10 cellular contexts compared by ENCODE assay signal in genomic region chr14:55297611-55298323, GRCh38. TPM values are rescaled to one million over a fixed set of nuclear protein-coding genes. Genes with fewer than 3 reads are reported as not detected.
DNase-seq lines count a peak whose midpoint lies in the region.
"Had no signal": no experiment of that assay in that cellular context is flagged by ENCODE, and none has a peak within 500 bp of the region (broad histone marks: within the 10 kb centered on the region; RNA-seq: fewer than 3 reads in every experiment).

No MANE protein-coding gene starts in this region.

- no peak overlapping the region for H3K27ac Mint-ChIP-seq in activated naive CD8-positive, alpha-beta T cell treated with anti-CD3 and anti-CD28 coated beads for 36 hours

- H3K9me3 Mint-ChIP-seq in activated naive CD8-positive, alpha-beta T cell treated with anti-CD3 and anti-CD28 coated beads for 36 hours: peaks cover 1% of the 10 kb centered on the region
- H3K9me3 Mint-ChIP-seq: T-cell had no signal

- no peaks in the 10 kb centered on the region for H3K27me3 Mint-ChIP-seq in activated naive CD8-positive, alpha-beta T cell treated with anti-CD3 and anti-CD28 coated beads for 36 hours
- H3K27me3 Mint-ChIP-seq: T-cell had no signal

- H3K4me1 Mint-ChIP-seq in activated naive CD8-positive, alpha-beta T cell treated with anti-CD3 and anti-CD28 coated beads for 36 hours: peaks cover 46% of the 10 kb centered on the region

- no peak overlapping the region for H3K4me3 Mint-ChIP-seq in activated naive CD8-positive, alpha-beta T cell treated with anti-CD3 and anti-CD28 coated beads for 36 hours
- H3K4me3 Mint-ChIP-seq: T-cell had no signal

- peak; percentile 43 for DNase-seq in SIG-M5 treated with dmso at 0.1 percent for 504 hours (lab: John Stamatoyannopoulos, UW; ENCODE audit: unreplicated experiment)
- DNase-seq in SIG-M5 (lab: John Stamatoyannopoulos, UW): no peak
- DNase-seq in LoVo (ENCODE audit: low spot score): peak; percentile 49
- peak; percentile 15 for DNase-seq in central memory CD4-positive, alpha-beta T cell
- DNase-seq in renal cortical epithelial cell (ENCODE audit: low read depth): peak; percentile 63
- DNase-seq in NCI-H1694 treated with DMSO at 0.1 percent for 48 hours (lab: John Stamatoyannopoulos, UW): no peak
- DNase-seq in activated gamma-delta T cell (lab: John Stamatoyannopoulos, UW): no peak
- no peak for DNase-seq in activated naive CD8-positive, alpha-beta T cell treated with anti-CD3 and anti-CD28 coated beads for 36 hours
- DNase-seq: left ventricle myocardium inferior had no signal

- H3K36me3 Mint-ChIP-seq in activated naive CD8-positive, alpha-beta T cell treated with anti-CD3 and anti-CD28 coated beads for 36 hours: peaks cover 26% of the 10 kb centered on the region

RNA-seq across cellular contexts. Expression of gene FBXO34, which starts 26.5 kb away (rescaled TPM):
- total RNA-seq in renal cortical epithelial cell: 29.0 and 40.2 TPM in 2 replicates
- 10 to 100 TPM; 15.1 to 15.9 TPM for total RNA-seq in activated naive CD8-positive, alpha-beta T cell treated with anti-CD3 and anti-CD28 coated beads for 36 hours

Comparison
In these comparisons a context has a peak if more than half of its experiments do, and no peak if none do; other contexts are left out.
1. DNase-seq: peak in SIG-M5 treated with dmso at 0.1 percent for 504 hours (single experiment), LoVo (single experiment), central memory CD4-positive, alpha-beta T cell (single experiment) and renal cortical epithelial cell (single experiment); none in SIG-M5 (single experiment), NCI-H1694 treated with DMSO at 0.1 percent for 48 hours (single experiment), activated gamma-delta T cell (single experiment) and activated naive CD8-positive, alpha-beta T cell treated with anti-CD3 and anti-CD28 coated beads for 36 hours (single experiment).